In genomic region chr4:186644737-186645261, GRCh38 we compare ENCODE assay signal across 1 cellular context.
TF ChIP-seq lines count a peak whose summit lies in the region.

No MANE protein-coding gene starts in this region.

TF ChIP-seq in GM23338, 12 proteins besides CTCF, POLR2A, EP300 and RAD21 (continued from another document):
- TF ChIP-seq ZNF462 (CRISPR knock-in tag; IDR thresholded peaks at IDR 0.05) (no peak), CREB1 (CRISPR knock-in tag; IDR thresholded peaks at IDR 0.05; ENCODE audit: low read depth) (no peak), ETS1 (IDR thresholded peaks at IDR 0.05) (no peak), JUNB (IDR thresholded peaks at IDR 0.05; ENCODE audit: unreplicated experiment) (no peak)
